Comparison of ENCODE assay signal across 9 cellular contexts in the genomic region with DNA sequence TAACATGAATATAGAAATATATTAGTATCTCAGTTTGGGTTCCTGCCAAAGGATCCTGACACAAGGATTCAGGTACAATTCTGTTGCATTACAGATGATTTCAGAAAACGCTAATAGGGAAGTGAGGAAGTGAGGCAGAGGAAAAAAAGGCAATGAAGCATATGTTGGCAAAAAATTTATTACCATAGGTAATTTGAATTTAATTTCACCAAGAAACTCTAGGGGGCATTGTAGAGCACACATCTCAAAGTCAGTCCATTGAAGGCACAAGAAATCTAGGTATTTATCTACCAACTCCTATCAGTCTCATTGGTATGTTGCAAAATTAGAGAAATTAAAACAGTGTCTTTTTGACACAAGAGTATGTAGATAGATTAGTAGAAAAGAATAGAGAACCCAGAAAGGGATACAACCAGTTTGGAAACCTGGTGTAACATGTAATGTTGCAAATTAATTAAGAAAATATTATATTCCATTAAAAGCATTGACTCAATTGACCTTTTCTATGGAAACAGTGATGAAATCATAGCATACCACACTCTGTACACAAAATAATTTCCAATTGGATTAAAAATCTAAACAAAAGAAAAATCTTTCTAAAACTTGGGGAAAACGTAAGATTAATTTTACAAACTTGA.
A peak's percentile ranks its signal among the peaks of the same experiment; 100 is the strongest.
DNase-seq lines count a peak whose midpoint lies in the region; ATAC-seq and TF ChIP-seq lines count a peak whose summit lies in the region.
"Had no signal": no experiment of that assay in that cellular context is flagged by ENCODE, and none has a peak within 500 bp of the region (broad histone marks: within the 10 kb centered on the region; RNA-seq: fewer than 3 reads in every experiment).

No MANE protein-coding gene starts in this region.

- H3K4me3 ChIP-seq in AG04450 (ENCODE audit: low read depth, low read length) (no peak overlapping the region), OCI-LY1 (ENCODE audit: low read depth, low read length, poor library complexity, severe bottlenecking) (no peak overlapping the region), fibroblast of mammary gland (ENCODE audit: control insufficient read depth, low read depth, low read length) (no peak overlapping the region)

- H3K9me3 ChIP-seq in AG04450 (ENCODE audit: control insufficient read depth, insufficient read depth, low read length): no peaks in the 10 kb centered on the region
- H3K9me3 ChIP-seq in OCI-LY1 (ENCODE audit: low read length): no peaks in the 10 kb centered on the region

- H3K27me3 ChIP-seq in AG04450 (ENCODE audit: control insufficient read depth, insufficient read depth, low read length) (no peaks in the 10 kb centered on the region), OCI-LY1 (ENCODE audit: insufficient read depth, low read length) (no peaks in the 10 kb centered on the region)

- DNase-seq in AG04450 (ENCODE audit: low read depth, low spot score): no peak
- DNase-seq in GM20000 (ENCODE audit: low spot score): peak; percentile 11
- DNase-seq in fibroblast of mammary gland (ENCODE audit: low read depth): peak; percentile 51
- no peak for DNase-seq in activated effector memory CD4-positive, alpha-beta T cell treated with Interleukin-2 at 50 U/mL for 16 hours
- DNase-seq in activated CD4-positive, alpha-beta T cell treated with anti-CD3 and anti-CD28 coated beads for 1 hour: no peak

- POLR2A ChIA-PET in AG04450 (lab: Yijun Ruan, JAX): no interaction called here

- no peaks in the 10 kb centered on the region for H3F3A ChIP-seq in OCI-LY1 (ENCODE audit: insufficient read depth, low read length)

- peak; percentile 55 for TF ChIP-seq CTCF in AG04450 (IDR thresholded peaks at IDR 0.05; ENCODE audit: low read depth, low read length)
- no peak for TF ChIP-seq CTCF in GM20000 (IDR thresholded peaks at IDR 0.05; ENCODE audit: extremely low read depth, missing control alignments)
- peak; percentile 47 for TF ChIP-seq CTCF in OCI-LY1 (IDR thresholded peaks at IDR 0.05; ENCODE audit: low read length)
- TF ChIP-seq CTCF in fibroblast of mammary gland (conservative IDR thresholded peaks at IDR 0.05; ENCODE audit: control insufficient read depth, insufficient read depth, low read depth, low read length): peak; percentile 60

- no peak overlapping the region for H3K9ac ChIP-seq in OCI-LY1 (ENCODE audit: low read length)
- H3K9ac ChIP-seq: parathyroid adenoma had no signal

- CTCF ChIA-PET in AG04450 (lab: Charles Lee): interaction anchor here (0.6 to 0.7 kb wide), 2 partner anchors 9 to 30 kb away, joined by 3 read pairs; no protein-coding TSS in a partner anchor

- H3K9me2 ChIP-seq in OCI-LY1 (ENCODE audit: low read depth, low read length): no peaks in the 10 kb centered on the region

- ATAC-seq in HG03565 (IDR thresholded peaks at IDR 0.05; ENCODE audit: unreplicated experiment) (no peak), GM19035 (IDR thresholded peaks at IDR 0.05; ENCODE audit: unreplicated experiment) (no peak)

- no peaks in the 10 kb centered on the region for H3K79me2 ChIP-seq in OCI-LY1 (ENCODE audit: insufficient read depth, low read length)
- H3K79me2 ChIP-seq: parathyroid adenoma had no signal

- H3K27ac ChIP-seq in AG04450 (ENCODE audit: low read depth, low read length): no peak overlapping the region
- no peak overlapping the region for H3K27ac ChIP-seq in OCI-LY1 (ENCODE audit: low read depth, low read length, poor library complexity, severe bottlenecking)
- H3K27ac ChIP-seq: parathyroid adenoma had no signal

- H3K36me3 ChIP-seq in OCI-LY1 (ENCODE audit: insufficient read depth, low read length): no peaks in the 10 kb centered on the region

- H3K4me2 ChIP-seq in OCI-LY1 (ENCODE audit: low read length): no peak overlapping the region

- no peak overlapping the region for H2AFZ ChIP-seq in OCI-LY1 (ENCODE audit: low read length)
- H2AFZ ChIP-seq: parathyroid adenoma had no signal

- no peaks in the 10 kb centered on the region for H3K4me1 ChIP-seq in OCI-LY1 (ENCODE audit: insufficient read depth, low read length, severe bottlenecking)
- H3K4me1 ChIP-seq: parathyroid adenoma had no signal

- no peaks in the 10 kb centered on the region for H4K20me1 ChIP-seq in OCI-LY1 (ENCODE audit: insufficient read depth, low read length)

Comparison
In these comparisons a context has a peak if more than half of its experiments do, and no peak if none do; other contexts are left out.
1. DNase-seq: peak in GM20000 (single experiment) and fibroblast of mammary gland (single experiment); none in AG04450 (single experiment), activated effector memory CD4-positive, alpha-beta T cell treated with Interleukin-2 at 50 U/mL for 16 hours (single experiment) and activated CD4-positive, alpha-beta T cell treated with anti-CD3 and anti-CD28 coated beads for 1 hour (single experiment).